ENCODE assay signal across 26 cellular contexts in genomic region chr12:127903146-127903545, GRCh38.
DNase-seq lines count a peak whose midpoint lies in the region; ATAC-seq and TF ChIP-seq lines count a peak whose summit lies in the region.
"Had no signal": no experiment of that assay in that cellular context is flagged by ENCODE, and none has a peak within 500 bp of the region (broad histone marks: within the 10 kb centered on the region; RNA-seq: fewer than 3 reads in every experiment).

No MANE protein-coding gene starts in this region.

- H3K4me1 ChIP-seq in GM23338 (ENCODE audit: insufficient read depth): no peaks in the 10 kb centered on the region
- peaks cover 9% of the 10 kb centered on the region for H3K4me1 ChIP-seq in mesodermal cell (ENCODE audit: control insufficient read depth, insufficient read depth, low read length, poor library complexity, severe bottlenecking)
- H3K4me1 ChIP-seq in MM.1S (ENCODE audit: low read length): no peaks in the 10 kb centered on the region
- H3K4me1 ChIP-seq: esophagus muscularis mucosa, lower lobe of right lung had no signal

- POLR2A ChIA-PET in activated CD8-positive, alpha-beta T cell treated with anti-CD3 and anti-CD28 coated beads, Interleukin-2, amount 10 ng/mL, durations not matched to agents 7 days and 5 days (lab: Charles Lee): no interaction called here

- H3K9me3 ChIP-seq in mesodermal cell (ENCODE audit: control insufficient read depth, low read length) (no peaks in the 10 kb centered on the region), MM.1S (replicated peaks; ENCODE audit: insufficient read depth, low read length) (no peaks in the 10 kb centered on the region)
- H3K9me3 ChIP-seq: lower lobe of right lung had no signal

- 24 to 44% methylated on average over 3 to 4 of the region's 5 CpGs for WGBS in mesodermal cell (ENCODE audit: insufficient coverage in 2 of 2), 2 experiments

- CTCF ChIA-PET in activated CD8-positive, alpha-beta T cell treated with anti-CD3 and anti-CD28 coated beads, Interleukin-2, amount 10 ng/mL, durations not matched to agents 7 days and 5 days (lab: Charles Lee): no interaction called here

- no peak overlapping the region for H3K4me3 ChIP-seq in GM23338
- H3K4me3 ChIP-seq in choroid plexus epithelial cell (ENCODE audit: low read depth, low read length): no peak overlapping the region
- no peak overlapping the region for H3K4me3 ChIP-seq in mesodermal cell (ENCODE audit: extremely low read depth, insufficient read depth, low read length, poor library complexity, severe bottlenecking)
- no peak overlapping the region for H3K4me3 ChIP-seq in MM.1S (ENCODE audit: low read length)
- H3K4me3 ChIP-seq: esophagus muscularis mucosa, lower lobe of right lung, smooth muscle cell had no signal

- DNase-seq in A172 (ENCODE audit: low spot score) (peak; percentile 60), GM23338 (ENCODE audit: low spot score) (peak; percentile 61), choroid plexus epithelial cell (ENCODE audit: low read depth) (peak; percentile 50), T-helper 1 cell (no peak), activated T-cell treated with anti-CD3 and anti-CD28 coated beads for 4 hours (no peak), MM.1S (no peak)
- DNase-seq in activated CD8-positive, alpha-beta T cell treated with anti-CD3 and anti-CD28 coated beads, Interleukin-2, amount 10 ng/mL, durations not matched to agents 7 days and 5 days: no peak
- DNase-seq: activated CD4-positive, alpha-beta T cell treated with anti-CD3 and anti-CD28 coated beads for 48 hours; activated CD8-positive, alpha-beta memory T cell treated with anti-CD3 and anti-CD28 coated beads, Interleukin-2, amount 50 U/mL, for 4 hours; activated effector memory CD4-positive, alpha-beta T cell treated with anti-CD3 and anti-CD28 coated beads, Interleukin-2, amount 50 U/mL, for 16 hours; caudate nucleus; DMS 273 treated with DMSO at 0.1 percent for 48 hours; effector CD4-positive, alpha-beta T cell; HFFc6; islet precursor cell; lower lobe of right lung; naive thymus-derived CD8-positive, alpha-beta T cell; NCI-H1092 treated with DMSO at 0.1 percent for 48 hours; posterior cingulate gyrus; stimulated activated CD4-positive, alpha-beta T cell treated with anti-CD3 and anti-CD28 coated beads, Interleukin-4, amount 100 ng/mL, for 24 hours had no signal

- H3K27ac Mint-ChIP-seq in GM23338: no peak overlapping the region
- H3K27ac Mint-ChIP-seq in activated CD8-positive, alpha-beta T cell treated with anti-CD3 and anti-CD28 coated beads, Interleukin-2, amount 10 ng/mL, durations not matched to agents 7 days and 5 days: no peak overlapping the region
- H3K27ac Mint-ChIP-seq: CD14-positive monocyte; HFFc6; naive thymus-derived CD8-positive, alpha-beta T cell had no signal

- H3K27me3 Mint-ChIP-seq in GM23338 (ENCODE audit: insufficient read depth, low read depth, poor library complexity): no peaks in the 10 kb centered on the region
- no peaks in the 10 kb centered on the region for H3K27me3 Mint-ChIP-seq in activated CD8-positive, alpha-beta T cell treated with anti-CD3 and anti-CD28 coated beads, Interleukin-2, amount 10 ng/mL, durations not matched to agents 7 days and 5 days (ENCODE audit: low read depth)
- H3K27me3 Mint-ChIP-seq: naive thymus-derived CD8-positive, alpha-beta T cell had no signal

- H4K20me1 ChIP-seq in GM23338 (replicated peaks; ENCODE audit: insufficient read depth) (no peaks in the 10 kb centered on the region), MM.1S (ENCODE audit: insufficient read depth, low read length) (no peaks in the 10 kb centered on the region)

- no peak overlapping the region for H2AFZ ChIP-seq in GM23338
- H2AFZ ChIP-seq in MM.1S (ENCODE audit: low read length): no peak overlapping the region

- no peak overlapping the region for H3K4me2 ChIP-seq in GM23338
- no peak overlapping the region for H3K4me2 ChIP-seq in MM.1S (ENCODE audit: low read depth, low read length)
- H3K4me2 ChIP-seq: KMS-11, smooth muscle cell had no signal

- ATAC-seq in GM23338: no peak
- ATAC-seq in activated CD8-positive, alpha-beta T cell treated with anti-CD3 and anti-CD28 coated beads, Interleukin-2, amount 10 ng/mL, durations not matched to agents 7 days and 5 days: no peak
- ATAC-seq: lower lobe of right lung; naive thymus-derived CD8-positive, alpha-beta T cell had no signal

- H3F3A ChIP-seq in GM23338 (replicated peaks; ENCODE audit: low read depth) (no peaks in the 10 kb centered on the region), MM.1S (ENCODE audit: insufficient read depth, low read length) (no peaks in the 10 kb centered on the region)

- 0 out of 2 replicates have a peak, but pooled peaks cover 4% of the 10 kb centered on the region for H3K36me3 ChIP-seq in GM23338 (ENCODE audit: insufficient read depth)
- no peaks in the 10 kb centered on the region for H3K36me3 ChIP-seq in mesodermal cell (ENCODE audit: control insufficient read depth, insufficient read depth, low read length)
- no peaks in the 10 kb centered on the region for H3K36me3 ChIP-seq in MM.1S (replicated peaks; ENCODE audit: insufficient read depth, low read length)
- H3K36me3 ChIP-seq: esophagus muscularis mucosa, lower lobe of right lung had no signal

- TF ChIP-seq CTCF in GM23338 (conservative IDR thresholded peaks at IDR 0.05; ENCODE audit: low read depth in 2 of 2) (no peak), choroid plexus epithelial cell (conservative IDR thresholded peaks at IDR 0.05; ENCODE audit: low read depth, low read length) (no peak), MM.1S (IDR thresholded peaks at IDR 0.05; ENCODE audit: low read length) (no peak)

- peaks cover 96% of the 10 kb centered on the region for H3K9me3 Mint-ChIP-seq in GM23338
- H3K9me3 Mint-ChIP-seq in activated CD8-positive, alpha-beta T cell treated with anti-CD3 and anti-CD28 coated beads, Interleukin-2, amount 10 ng/mL, durations not matched to agents 7 days and 5 days (ENCODE audit: insufficient read depth): peaks cover 13% of the 10 kb centered on the region

- H3K9me2 ChIP-seq in GM23338 (ENCODE audit: insufficient read depth): no peaks in the 10 kb centered on the region
- no peaks in the 10 kb centered on the region for H3K9me2 ChIP-seq in MM.1S (replicated peaks; ENCODE audit: insufficient read depth, low read length)

- no peak overlapping the region for H3K9ac ChIP-seq in MM.1S (ENCODE audit: low read length)
- H3K9ac ChIP-seq: KMS-11 had no signal

- H3K27me3 ChIP-seq in GM23338 (ENCODE audit: insufficient read depth) (no peaks in the 10 kb centered on the region), MM.1S (replicated peaks; ENCODE audit: insufficient read depth, low read length) (no peaks in the 10 kb centered on the region)
- H3K27me3 ChIP-seq: esophagus muscularis mucosa had no signal

- no peaks in the 10 kb centered on the region for H3K4me1 Mint-ChIP-seq in GM23338
- H3K4me1 Mint-ChIP-seq in activated CD8-positive, alpha-beta T cell treated with anti-CD3 and anti-CD28 coated beads, Interleukin-2, amount 10 ng/mL, durations not matched to agents 7 days and 5 days (ENCODE audit: low read depth): no peaks in the 10 kb centered on the region
- H3K4me1 Mint-ChIP-seq: CD14-positive monocyte; naive thymus-derived CD8-positive, alpha-beta T cell had no signal

- H3K27ac ChIP-seq in GM23338 (ENCODE audit: low read depth): no peak overlapping the region
- H3K27ac ChIP-seq in mesodermal cell (ENCODE audit: low read depth, low read length, severe bottlenecking): peak overlapping the region; percentile 55
- H3K27ac ChIP-seq in MM.1S (ENCODE audit: low read length): no peak overlapping the region
- H3K27ac ChIP-seq: 22Rv1, esophagus muscularis mucosa, KMS-11, lower lobe of right lung had no signal

- no peak overlapping the region for H3K4me3 Mint-ChIP-seq in GM23338
- H3K4me3 Mint-ChIP-seq in activated CD8-positive, alpha-beta T cell treated with anti-CD3 and anti-CD28 coated beads, Interleukin-2, amount 10 ng/mL, durations not matched to agents 7 days and 5 days: no peak overlapping the region
- H3K4me3 Mint-ChIP-seq: CD14-positive monocyte; HFFc6; naive thymus-derived CD8-positive, alpha-beta T cell had no signal

- H3K79me2 ChIP-seq in GM23338 (replicated peaks; ENCODE audit: insufficient read depth) (no peaks in the 10 kb centered on the region), MM.1S (ENCODE audit: low read length) (no peaks in the 10 kb centered on the region)

- H3K36me3 Mint-ChIP-seq in GM23338 (ENCODE audit: low read depth): peaks cover 26% of the 10 kb centered on the region; the same call in 2 of the 3 replicates
- no peaks in the 10 kb centered on the region for H3K36me3 Mint-ChIP-seq in activated CD8-positive, alpha-beta T cell treated with anti-CD3 and anti-CD28 coated beads, Interleukin-2, amount 10 ng/mL, durations not matched to agents 7 days and 5 days (ENCODE audit: low read depth)
- H3K36me3 Mint-ChIP-seq: CD14-positive monocyte; naive thymus-derived CD8-positive, alpha-beta T cell had no signal

TF ChIP-seq in GM23338, 12 proteins besides CTCF, POLR2A, EP300 and RAD21 (continues in another document):
- TF ChIP-seq POLR2AphosphoS5 (IDR thresholded peaks at IDR 0.05; ENCODE audit: low read depth) (no peak), EZH2 (IDR thresholded peaks at IDR 0.05; ENCODE audit: low read depth, unreplicated experiment) (no peak), CREB1 (CRISPR knock-in tag; IDR thresholded peaks at IDR 0.05; ENCODE audit: low read depth) (no peak), JUNB (IDR thresholded peaks at IDR 0.05; ENCODE audit: unreplicated experiment) (no peak), NANOG (IDR thresholded peaks at IDR 0.05; ENCODE audit: borderline replicate concordance) (no peak), STAT1 (IDR thresholded peaks at IDR 0.05; ENCODE audit: unreplicated experiment) (no peak)

Comparison
In these comparisons a context has a peak if more than half of its experiments do, and no peak if none do; other contexts are left out.
1. DNase-seq: peak in A172 (single experiment), GM23338 (single experiment) and choroid plexus epithelial cell (single experiment); none in T-helper 1 cell (0 of 5), activated T-cell treated with anti-CD3 and anti-CD28 coated beads for 4 hours (single experiment), MM.1S (single experiment) and activated CD8-positive, alpha-beta T cell treated with anti-CD3 and anti-CD28 coated beads, Interleukin-2, amount 10 ng/mL, durations not matched to agents 7 days and 5 days (single experiment).